Comparison of ENCODE assay signal across 8 cellular contexts in genomic region chr13:49300716-49301589, GRCh38. TPM values are rescaled to one million over a fixed set of nuclear protein-coding genes. Genes with fewer than 3 reads are reported as not detected.
DNase-seq lines count a peak whose midpoint lies in the region; ATAC-seq and TF ChIP-seq lines count a peak whose summit lies in the region.

No MANE protein-coding gene starts in this region.

- H3K4me2 ChIP-seq in OCI-LY3 (ENCODE audit: low read length) = peak overlapping the region; percentile 76

- H2AFZ ChIP-seq in OCI-LY3 (ENCODE audit: low read depth, low read length) = peak overlapping the region; percentile 88

- H4K20me1 ChIP-seq in OCI-LY3 (ENCODE audit: insufficient read depth, low read length) = no peaks in the 10 kb centered on the region

- H3K4me1 ChIP-seq in OCI-LY3 (ENCODE audit: low read length) = peaks cover 26% of the 10 kb centered on the region

- TF ChIP-seq POLR2A in erythroblast (IDR thresholded peaks at IDR 0.05; ENCODE audit: low read length) = no peak

- no peaks in the 10 kb centered on the region for H3K9me3 ChIP-seq in OCI-LY3 (ENCODE audit: insufficient read depth, low read length)

- H3K36me3 Mint-ChIP-seq in natural killer cell = no peaks in the 10 kb centered on the region

- peak; percentile 98 for TF ChIP-seq CTCF in OCI-LY3 (IDR thresholded peaks at IDR 0.05; ENCODE audit: low read depth, low read length)
- peak; percentile 82 for TF ChIP-seq CTCF in natural killer cell (IDR thresholded peaks at IDR 0.05)

- no peaks in the 10 kb centered on the region for H3K27me3 Mint-ChIP-seq in natural killer cell (ENCODE audit: low read depth in 2 of 2)

- no peaks in the 10 kb centered on the region for H3K9me3 Mint-ChIP-seq in natural killer cell

- peak overlapping the region; percentile 63 for H3K9ac ChIP-seq in OCI-LY3 (ENCODE audit: low read length)

- intact Hi-C loops in natural killer cell (cut with micrococcal nuclease) = loop anchor here (1.0 to 10.0 kb wide), 3 partner anchors 141 to 1774 kb away; partner anchors contain the start of genes CAB39L and SETDB2

- no peaks in the 10 kb centered on the region for H3K79me2 ChIP-seq in OCI-LY3 (ENCODE audit: low read length)

- H3K4me3 ChIP-seq in OCI-LY3 (ENCODE audit: low read length) = peak overlapping the region; percentile 72

- no peak overlapping the region for H3K27ac ChIP-seq in OCI-LY3 (ENCODE audit: low read length)

- peak overlapping the region in 1 of 2 donors; percentile 82 for H3K27ac Mint-ChIP-seq in natural killer cell

- H3K27me3 ChIP-seq in OCI-LY3 (ENCODE audit: low read depth, low read length) = no peaks in the 10 kb centered on the region

- H3K4me1 Mint-ChIP-seq in natural killer cell = peaks cover 13 to 18% of the 10 kb centered on the region in 2 donors

- peak; percentile 86 for ATAC-seq in GM19397 (IDR thresholded peaks at IDR 0.05; ENCODE audit: unreplicated experiment)
- peak; percentile 82 for ATAC-seq in HG03565 (IDR thresholded peaks at IDR 0.05; ENCODE audit: unreplicated experiment)
- ATAC-seq in natural killer cell = peak; percentile 92 to 100 (median 99)
- peak; percentile 88 for ATAC-seq in stimulated activated naive CD8-positive, alpha-beta T cell treated with anti-CD3 and anti-CD28 coated beads, Interleukin-15, Interleukin-2, amounts not matched to agents 100 U/mL and 50 U/mL, for 24 hours

- H3K36me3 ChIP-seq in OCI-LY3 (replicated peaks; ENCODE audit: low read depth, low read length) = no peaks in the 10 kb centered on the region

- DNase-seq in COLO668 (lab: John Stamatoyannopoulos, UW; ENCODE audit: unreplicated experiment) (peak; percentile 67), activated T-cell treated with anti-CD3 and anti-CD28 coated beads for 1 hour (ENCODE audit: low read depth) (peak; percentile 45), erythroblast (lab: John Stamatoyannopoulos, UW) (peak; percentile 82 to 83), natural killer cell (peak; percentile 47)
- peak; percentile 64 for DNase-seq in stimulated activated naive CD8-positive, alpha-beta T cell treated with anti-CD3 and anti-CD28 coated beads, Interleukin-15, Interleukin-2, amounts not matched to agents 100 U/mL and 50 U/mL, for 24 hours

- peak overlapping the region; percentile 81 for H3K4me3 Mint-ChIP-seq in natural killer cell

RNA-seq across cellular contexts. Expression of gene CDADC1, which starts 53.2 kb away (rescaled TPM):
- 10 to 100 TPM; 32.0 to 39.4 (median 33.6) TPM for total RNA-seq in natural killer cell
